Comparison of ENCODE assay signal across 8 cellular contexts in the genomic region with DNA sequence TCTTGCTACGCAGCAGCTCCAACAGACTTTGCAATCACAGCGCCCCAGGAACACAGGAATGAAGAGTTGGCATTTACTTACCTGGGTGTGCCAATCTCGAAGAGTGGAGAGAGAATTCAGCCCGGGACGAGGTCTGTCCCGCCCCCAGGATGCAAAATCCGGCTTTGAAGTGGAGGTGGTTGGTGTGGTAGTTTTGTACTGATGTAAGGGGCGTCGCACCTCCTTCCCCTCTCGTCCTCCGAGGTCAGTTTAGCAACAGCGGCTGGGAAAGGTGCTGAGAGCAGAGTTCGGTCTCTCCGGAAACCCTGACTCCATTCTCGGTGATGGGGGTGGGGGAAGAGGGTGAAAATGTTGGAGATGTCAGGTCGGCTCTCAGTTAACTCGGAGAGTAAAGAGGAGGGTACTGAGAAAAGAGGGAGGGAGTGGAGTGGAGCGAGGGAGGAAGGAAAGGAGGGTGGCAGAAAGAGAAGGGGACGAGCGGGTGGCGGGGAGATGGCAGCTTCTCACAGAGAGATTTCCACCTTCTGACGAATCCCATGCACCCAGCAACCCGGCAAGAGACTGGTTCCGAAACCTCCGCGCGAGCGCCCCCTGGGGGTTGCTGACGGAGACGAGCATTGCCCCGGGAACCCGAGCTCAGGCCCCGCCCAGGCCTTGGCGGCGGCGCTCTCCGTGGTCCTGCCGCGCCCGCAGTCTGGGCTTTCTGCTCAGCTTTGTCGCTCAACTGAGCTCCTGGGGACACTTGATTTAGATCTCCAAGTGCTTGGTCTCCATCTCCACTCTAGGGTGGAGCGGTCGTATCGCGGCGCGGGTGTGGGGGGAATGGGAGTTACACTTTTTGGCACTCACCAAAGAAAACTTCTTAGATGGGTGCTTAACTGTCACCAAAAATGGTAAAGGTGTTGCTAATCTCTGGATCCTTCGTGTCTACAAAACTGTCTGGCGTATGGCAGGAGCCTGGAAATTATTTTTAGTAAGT. TPM values are rescaled to one million over a fixed set of nuclear protein-coding genes. Genes with fewer than 3 reads are reported as not detected.
A peak's percentile ranks its signal among the peaks of the same experiment; 100 is the strongest.
DNase-seq lines count a peak whose midpoint lies in the region; ATAC-seq, FAIRE-seq and TF ChIP-seq lines count a peak whose summit lies in the region.

A gene (minus strand): TSS at position 529 of the 979 bp plus-strand sequence.

- H3K4me1 Mint-ChIP-seq in T-cell (peaks cover 7 to 10% (median 10%) of the 10 kb centered on the region in 3 donors), astrocyte (ENCODE audit: low read depth, unreplicated experiment) (peaks cover 7% of the 10 kb centered on the region)

- H4K20me1 ChIP-seq in astrocyte (ENCODE audit: insufficient read depth, low read length), result no peaks in the 10 kb centered on the region

- H3K36me3 Mint-ChIP-seq in T-cell, result no peaks in the 10 kb centered on the region
- H3K36me3 Mint-ChIP-seq in astrocyte (ENCODE audit: low read depth, unreplicated experiment), result no peaks in the 10 kb centered on the region

- no peak within 1 kb of the TSS for H3K9ac ChIP-seq in astrocyte (ENCODE audit: low read length)
- no peak within 1 kb of the TSS for H3K9ac ChIP-seq in rectal smooth muscle tissue (ENCODE audit: low read length)

- H3K4me2 ChIP-seq in astrocyte (ENCODE audit: low read length), result peak within 1 kb of the TSS; percentile 82

- ATAC-seq in HG02798 (IDR thresholded peaks at IDR 0.05; ENCODE audit: poor library complexity, unreplicated experiment) (peak; percentile 79), T-cell (replicated peaks in 1 of 4) (peak; percentile 54 to 75 (median 66)), GM19328 (IDR thresholded peaks at IDR 0.05; ENCODE audit: unreplicated experiment) (no peak)

- H3K36me3 ChIP-seq in GM06990 (ENCODE audit: control insufficient read depth, insufficient read depth, low read length) (no peaks in the 10 kb centered on the region), astrocyte (ENCODE audit: insufficient read depth, low read length) (no peaks in the 10 kb centered on the region), rectal smooth muscle tissue (ENCODE audit: control insufficient read depth, insufficient read depth, low read length) (no peaks in the 10 kb centered on the region)

- H3K27me3 Mint-ChIP-seq in T-cell, result peaks cover 66 to 72% of the 10 kb centered on the region in 2 donors
- H3K27me3 Mint-ChIP-seq in astrocyte (ENCODE audit: low read depth, unreplicated experiment), result peaks cover 54% of the 10 kb centered on the region

- peaks cover 6% of the 10 kb centered on the region for H3K4me1 ChIP-seq in astrocyte (ENCODE audit: insufficient read depth, low read length)
- no peaks in the 10 kb centered on the region for H3K4me1 ChIP-seq in rectal smooth muscle tissue (ENCODE audit: control insufficient read depth, insufficient read depth, low read length)

- POLR2A ChIA-PET in T-cell (lab: Charles Lee), result no interaction called here

- CTCF ChIA-PET in T-cell (lab: Charles Lee), result interaction anchor here in 1 of 2 donors (0.6 kb wide), 1 partner anchor 1007 kb away, joined by 4 read pairs; no protein-coding TSS in a partner anchor

- H3K79me2 ChIP-seq in astrocyte (ENCODE audit: insufficient read depth, low read length), result no peaks in the 10 kb centered on the region

- H3K9me3 ChIP-seq in astrocyte (ENCODE audit: insufficient read depth, low read depth, low read length), result no peaks in the 10 kb centered on the region

- H3K27me3 ChIP-seq in GM06990 (replicated peaks; ENCODE audit: control insufficient read depth, insufficient read depth, low read length) (peaks cover 3% of the 10 kb centered on the region), astrocyte (ENCODE audit: insufficient read depth, low read length) (peaks cover 39% of the 10 kb centered on the region), rectal smooth muscle tissue (ENCODE audit: control insufficient read depth, insufficient read depth, low read length) (peaks cover 19% of the 10 kb centered on the region)

- DNase-seq in GM06990 (ENCODE audit: extremely low read depth, insufficient read length), result peak; percentile 75
- DNase-seq in NCI-H146 (lab: John Stamatoyannopoulos, UW), result peak; percentile 79
- peak in 32 of 34 experiments; percentile 1 to 62 (median 37) for DNase-seq in T-cell
- DNase-seq in astrocyte (ENCODE audit: low read depth), result peak; percentile 21
- DNase-seq in hepatic stellate cell (ENCODE audit: low spot score), result peak; percentile 77

- no peak within 1 kb of the TSS for H3K27ac ChIP-seq in astrocyte (ENCODE audit: low read depth, low read length)
- H3K27ac ChIP-seq in rectal smooth muscle tissue (ENCODE audit: low read depth, low read length), result no peak within 1 kb of the TSS

- TF ChIP-seq CTCF in GM06990 (IDR thresholded peaks at IDR 0.05; ENCODE audit: insufficient read depth, low read length, poor library complexity, severe bottlenecking), result peak; percentile 82
- TF ChIP-seq CTCF in astrocyte (IDR thresholded peaks at IDR 0.05; ENCODE audit: insufficient read depth, low read depth, low read length), result peak; percentile 66

- no peak within 1 kb of the TSS for H2AFZ ChIP-seq in astrocyte (ENCODE audit: low read depth, low read length)

- H3K27ac Mint-ChIP-seq in T-cell (no peak within 1 kb of the TSS), astrocyte (ENCODE audit: unreplicated experiment) (peak within 1 kb of the TSS; percentile 34)

- no peak for FAIRE-seq in astrocyte (lab: Jason Lieb, UNC)

- H3K4me3 ChIP-seq in GM06990 (replicated peaks; ENCODE audit: low read depth, low read length) (no peak within 1 kb of the TSS), astrocyte (ENCODE audit: insufficient read depth, low read depth, low read length) (peak within 1 kb of the TSS; percentile 52), rectal smooth muscle tissue (ENCODE audit: low read length) (peak within 1 kb of the TSS; percentile 27)

- H3K9me3 Mint-ChIP-seq in T-cell, result no peaks in the 10 kb centered on the region
- H3K9me3 Mint-ChIP-seq in astrocyte (ENCODE audit: unreplicated experiment), result peaks cover 2% of the 10 kb centered on the region

- H3K4me3 Mint-ChIP-seq in T-cell, result peak within 1 kb of the TSS; percentile 17 to 50 (median 28)
- H3K4me3 Mint-ChIP-seq in astrocyte (ENCODE audit: unreplicated experiment), result peak within 1 kb of the TSS; percentile 92

RNA-seq across cellular contexts. Expression of the gene that starts here (rescaled TPM):
- not detected for total RNA-seq in T-cell
- total RNA-seq in astrocyte, result 0.68 and 1.9 TPM in 2 replicates

Comparison
In these comparisons a context has a peak if more than half of its experiments do, and no peak if none do; other contexts are left out.
1. Peak in DNase-seq and ATAC-seq in T-cell; RNA of the gene not detected or under 1 TPM.
2. DNase-seq: peak in every context shown above with its lines; median percentile 79 in NCI-H146; 77 in hepatic stellate cell; 75 in GM06990; 37 in T-cell; 21 in astrocyte.